9 cellular contexts compared by ENCODE assay signal in the genomic region with DNA sequence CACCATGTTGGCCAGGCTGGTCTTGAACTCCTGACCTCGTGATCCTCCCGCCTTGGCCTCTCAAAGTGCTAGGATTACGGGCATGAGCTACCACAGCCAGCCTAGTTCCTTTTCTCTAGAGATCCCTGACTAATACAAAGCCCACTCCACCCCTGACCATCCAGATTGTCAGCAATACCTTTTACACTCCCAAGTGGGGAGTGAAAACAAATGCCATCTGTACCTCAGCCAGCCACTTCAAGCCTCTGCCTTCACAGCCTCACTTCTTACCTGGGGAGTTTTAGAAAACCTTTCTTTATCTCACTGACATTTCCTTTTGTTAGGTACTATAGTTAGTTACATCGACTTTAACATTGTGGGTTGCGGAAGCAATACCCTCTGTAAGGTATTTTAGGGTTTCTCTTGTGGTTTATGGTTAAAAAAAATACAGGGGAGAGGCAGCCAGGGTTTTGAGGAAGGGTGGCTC. TPM values are rescaled to one million over a fixed set of nuclear protein-coding genes. Genes with fewer than 3 reads are reported as not detected.
DNase-seq lines count a peak whose midpoint lies in the region; ATAC-seq and TF ChIP-seq lines count a peak whose summit lies in the region.
"Had no signal": no experiment of that assay in that cellular context is flagged by ENCODE, and none has a peak within 500 bp of the region (broad histone marks: within the 10 kb centered on the region; RNA-seq: fewer than 3 reads in every experiment).

No MANE protein-coding gene starts in this region.

- H3K27ac ChIP-seq in BLaER1 treated with 17β-estradiol and CSF1 and Interleukin-3, amounts not matched to agents 10 nM and 100 nM = peak overlapping the region in 7 of 11 experiments; percentile 1 to 49 (median 22); a peak in 7 of 22 replicates
- H3K27ac ChIP-seq in ovary = no peak overlapping the region
- no peak overlapping the region for H3K27ac ChIP-seq in right cardiac atrium (ENCODE audit: low read length)
- H3K27ac ChIP-seq: prostate gland had no signal

- no peaks in the 10 kb centered on the region for H3K9me3 ChIP-seq in BLaER1 treated with 17β-estradiol and CSF1 and Interleukin-3, amounts not matched to agents 10 nM and 100 nM (replicated peaks in 1 of 11)
- H3K9me3 ChIP-seq in T-helper 17 cell (ENCODE audit: control insufficient read depth, low read length, poor library complexity, severe bottlenecking) (no peaks in the 10 kb centered on the region), ovary (no peaks in the 10 kb centered on the region), right cardiac atrium (ENCODE audit: control insufficient read depth, low read length) (no peaks in the 10 kb centered on the region)
- H3K9me3 ChIP-seq: prostate gland had no signal

- H3K36me3 ChIP-seq in BLaER1 treated with 17β-estradiol and CSF1 and Interleukin-3, amounts not matched to agents 10 nM and 100 nM = peaks cover 0 to 37% (median 0%) of the 10 kb centered on the region in 11 experiments; a peak in 6 of 22 replicates
- H3K36me3 ChIP-seq in ovary = no peaks in the 10 kb centered on the region
- H3K36me3 ChIP-seq: prostate gland had no signal

- peak overlapping the region; percentile 92 for H3K27ac Mint-ChIP-seq in T-helper 17 cell

- TF ChIP-seq CTCF in ovary (IDR thresholded peaks at IDR 0.05) = no peak

- intact Hi-C loops in ovary (cut with DNase I) = no loop called here
- intact Hi-C loops in right cardiac atrium (cut with DNase I) = no loop called here

- peak overlapping the region; percentile 71 for H3K4me3 Mint-ChIP-seq in T-helper 17 cell

- H3K4me1 Mint-ChIP-seq in T-helper 17 cell = peaks cover 77% of the 10 kb centered on the region

- no peaks in the 10 kb centered on the region for H3K36me3 Mint-ChIP-seq in T-helper 17 cell (ENCODE audit: low read depth)

- DNase-seq in T-helper 17 cell (no peak), ovary (no peak), right cardiac atrium (no peak), AML-193 (lab: John Stamatoyannopoulos, UW) (no peak), inferior parietal cortex (ENCODE audit: extremely low spot score) (no peak)

- WGBS in ovary, 3 donors = 87 to 93% (median 89%) methylated on average over 5 of the region's 5 CpGs
- 82% methylated on average over 5 of the region's 5 CpGs for WGBS in right cardiac atrium

- H3K27me3 ChIP-seq in BLaER1 treated with 17β-estradiol and CSF1 and Interleukin-3, amounts not matched to agents 10 nM and 100 nM = no peaks in the 10 kb centered on the region
- no peaks in the 10 kb centered on the region for H3K27me3 ChIP-seq in ovary
- no peaks in the 10 kb centered on the region for H3K27me3 ChIP-seq in right cardiac atrium (ENCODE audit: control insufficient read depth, insufficient read depth)

- peak; percentile 44 for ATAC-seq in GM18907 (IDR thresholded peaks at IDR 0.05; ENCODE audit: unreplicated experiment)
- peak; percentile 33 for ATAC-seq in HG02981 (IDR thresholded peaks at IDR 0.05; ENCODE audit: unreplicated experiment)
- ATAC-seq in T-helper 17 cell = peak; percentile 58
- no peak for ATAC-seq in right cardiac atrium

- no peak overlapping the region for H3K4me3 ChIP-seq in BLaER1 treated with 17β-estradiol and CSF1 and Interleukin-3, amounts not matched to agents 10 nM and 100 nM
- H3K4me3 ChIP-seq in ovary (no peak overlapping the region), right cardiac atrium (ENCODE audit: low read length) (no peak overlapping the region)
- H3K4me3 ChIP-seq: prostate gland had no signal

- peaks cover 98 to 100% (median 100%) of the 10 kb centered on the region in 10 experiments for H3K4me1 ChIP-seq in BLaER1 treated with 17β-estradiol and CSF1 and Interleukin-3, amounts not matched to agents 10 nM and 100 nM
- H3K4me1 ChIP-seq in ovary (ENCODE audit: insufficient read depth) (peaks cover 8% of the 10 kb centered on the region), right cardiac atrium (ENCODE audit: control insufficient read depth, insufficient read depth, low read length) (peaks cover 28% of the 10 kb centered on the region)
- H3K4me1 ChIP-seq: prostate gland had no signal

- TF ChIP-seq EP300 in ovary (IDR thresholded peaks at IDR 0.05) = no peak

- peak overlapping the region; percentile 81 to 99 (median 88) for H3K4me2 ChIP-seq in BLaER1 treated with 17β-estradiol and CSF1 and Interleukin-3, amounts not matched to agents 10 nM and 100 nM

- peaks cover 29 to 97% (median 52%) of the 10 kb centered on the region in 11 experiments; a peak in 21 of 22 replicates for H4K20me1 ChIP-seq in BLaER1 treated with 17β-estradiol and CSF1 and Interleukin-3, amounts not matched to agents 10 nM and 100 nM

- H3K9ac ChIP-seq in BLaER1 treated with 17β-estradiol and CSF1 and Interleukin-3, amounts not matched to agents 10 nM and 100 nM = peak overlapping the region in 8 of 11 experiments; percentile 1 to 16 (median 2); a peak in 6 of 22 replicates

- no peak for TF ChIP-seq POLR2A in ovary (IDR thresholded peaks at IDR 0.05)

- H3K27me3 Mint-ChIP-seq in T-helper 17 cell = no peaks in the 10 kb centered on the region

RNA-seq across cellular contexts. Expression of gene TOM1, which starts 8.8 kb away (rescaled TPM):
- total RNA-seq in T-helper 17 cell (100 to 1,000 TPM; 166 to 178 TPM), ovary (10 to 100 TPM; 35.1 to 48.9 (median 41.9) TPM), right cardiac atrium (10 to 100 TPM; 54.0 to 75.9 (median 63.6) TPM)
- polyA plus RNA-seq in ovary (10 to 100 TPM; 16.9 to 31.0 TPM), right cardiac atrium (55.9 TPM)

RNA-seq across cellular contexts. Expression of gene HMGXB4, which starts 51.2 kb away (rescaled TPM):
- total RNA-seq in T-helper 17 cell = 10 to 100 TPM; 37.1 to 42.4 TPM
- 10 to 100 TPM; 15.9 to 23.9 (median 20.9) TPM for total RNA-seq in ovary
- polyA plus RNA-seq in ovary = 10 to 100 TPM; 14.8 to 18.5 TPM
- 10 to 100 TPM; 10.2 to 11.3 (median 10.7) TPM for total RNA-seq in right cardiac atrium
- 5.7 TPM for polyA plus RNA-seq in right cardiac atrium

Comparison
In these comparisons a context has a peak if more than half of its experiments do, and no peak if none do; other contexts are left out.
1. H3K27ac ChIP-seq: peak in BLaER1 treated with 17β-estradiol and CSF1 and Interleukin-3, amounts not matched to agents 10 nM and 100 nM (7 of 11); none in ovary (0 of 2) and right cardiac atrium (single experiment).
2. ATAC-seq: peak in GM18907 (single experiment), HG02981 (single experiment) and T-helper 17 cell (single experiment); none in right cardiac atrium (0 of 2).